In the genomic region with DNA sequence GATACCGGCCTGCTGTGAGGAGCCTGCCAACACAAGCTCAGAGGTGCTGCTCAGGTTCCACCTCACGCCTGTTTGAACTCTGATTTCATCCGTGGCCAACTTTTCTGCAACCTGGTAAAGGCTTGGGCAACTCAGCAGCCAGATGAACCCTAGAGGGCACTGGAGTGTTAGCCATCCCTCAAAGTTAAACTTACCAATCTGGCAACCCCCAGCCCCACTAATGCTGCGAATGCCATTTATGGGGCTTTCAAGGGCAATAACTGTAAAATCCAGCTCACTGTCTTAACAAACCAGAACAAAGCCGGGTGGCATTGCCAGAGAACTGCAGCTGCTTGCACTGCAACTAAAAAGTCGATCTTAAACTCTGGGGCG, we compare ENCODE assay signal across 2 cellular contexts.
TF ChIP-seq lines count a peak whose summit lies in the region.

No MANE protein-coding gene starts in this region.

TF ChIP-seq in IMR-90, 13 proteins besides CTCF, POLR2A, EP300 and RAD21 (continued from another document):
- TF ChIP-seq, protein P1, sequence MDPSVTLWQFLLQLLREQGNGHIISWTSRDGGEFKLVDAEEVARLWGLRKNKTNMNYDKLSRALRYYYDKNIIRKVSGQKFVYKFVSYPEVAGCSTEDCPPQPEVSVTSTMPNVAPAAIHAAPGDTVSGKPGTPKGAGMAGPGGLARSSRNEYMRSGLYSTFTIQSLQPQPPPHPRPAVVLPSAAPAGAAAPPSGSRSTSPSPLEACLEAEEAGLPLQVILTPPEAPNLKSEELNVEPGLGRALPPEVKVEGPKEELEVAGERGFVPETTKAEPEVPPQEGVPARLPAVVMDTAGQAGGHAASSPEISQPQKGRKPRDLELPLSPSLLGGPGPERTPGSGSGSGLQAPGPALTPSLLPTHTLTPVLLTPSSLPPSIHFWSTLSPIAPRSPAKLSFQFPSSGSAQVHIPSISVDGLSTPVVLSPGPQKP (IDR thresholded peaks at IDR 0.05; ENCODE audit: borderline replicate concordance, low read depth, low read length) = no peak
- TF ChIP-seq MAFK (IDR thresholded peaks at IDR 0.05; ENCODE audit: low read depth, low read length) = no peak
- no peak for TF ChIP-seq NFE2L2 (IDR thresholded peaks at IDR 0.05; ENCODE audit: low read depth, low read length)
- TF ChIP-seq RFX5 (IDR thresholded peaks at IDR 0.05; ENCODE audit: low read depth, low read length) = no peak
- TF ChIP-seq, protein P2, sequence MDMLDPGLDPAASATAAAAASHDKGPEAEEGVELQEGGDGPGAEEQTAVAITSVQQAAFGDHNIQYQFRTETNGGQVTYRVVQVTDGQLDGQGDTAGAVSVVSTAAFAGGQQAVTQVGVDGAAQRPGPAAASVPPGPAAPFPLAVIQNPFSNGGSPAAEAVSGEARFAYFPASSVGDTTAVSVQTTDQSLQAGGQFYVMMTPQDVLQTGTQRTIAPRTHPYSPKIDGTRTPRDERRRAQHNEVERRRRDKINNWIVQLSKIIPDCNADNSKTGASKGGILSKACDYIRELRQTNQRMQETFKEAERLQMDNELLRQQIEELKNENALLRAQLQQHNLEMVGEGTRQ (IDR thresholded peaks at IDR 0.05; ENCODE audit: low read depth, low read length) = no peak
- TF ChIP-seq MXI1 (IDR thresholded peaks at IDR 0.05; ENCODE audit: borderline replicate concordance, low read depth, low read length) = no peak
- TF ChIP-seq CEBPB (IDR thresholded peaks at IDR 0.05; ENCODE audit: low read depth, low read length) = no peak
- no peak for TF ChIP-seq RCOR1 (IDR thresholded peaks at IDR 0.05; ENCODE audit: insufficient replicate concordance, low read length)
- no peak for TF ChIP-seq FOS (IDR thresholded peaks at IDR 0.05; ENCODE audit: low read depth, low read length)
- TF ChIP-seq SMC3 (IDR thresholded peaks at IDR 0.05; ENCODE audit: low read depth, low read length) = no peak
- no peak for TF ChIP-seq CHD1 (IDR thresholded peaks at IDR 0.05; ENCODE audit: low read depth, low read length)

TF ChIP-seq in GM12878, 131 proteins besides CTCF, POLR2A, EP300 and RAD21 (continued from another document):
- TF ChIP-seq, protein P3, sequence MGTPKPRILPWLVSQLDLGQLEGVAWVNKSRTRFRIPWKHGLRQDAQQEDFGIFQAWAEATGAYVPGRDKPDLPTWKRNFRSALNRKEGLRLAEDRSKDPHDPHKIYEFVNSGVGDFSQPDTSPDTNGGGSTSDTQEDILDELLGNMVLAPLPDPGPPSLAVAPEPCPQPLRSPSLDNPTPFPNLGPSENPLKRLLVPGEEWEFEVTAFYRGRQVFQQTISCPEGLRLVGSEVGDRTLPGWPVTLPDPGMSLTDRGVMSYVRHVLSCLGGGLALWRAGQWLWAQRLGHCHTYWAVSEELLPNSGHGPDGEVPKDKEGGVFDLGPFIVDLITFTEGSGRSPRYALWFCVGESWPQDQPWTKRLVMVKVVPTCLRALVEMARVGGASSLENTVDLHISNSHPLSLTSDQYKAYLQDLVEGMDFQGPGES (IDR thresholded peaks at IDR 0.05) = no peak
- TF ChIP-seq RUNX3 (IDR thresholded peaks at IDR 0.05; ENCODE audit: low read length) (no peak), EGR1 (IDR thresholded peaks at IDR 0.05; ENCODE audit: borderline replicate concordance in 1 of 2, low read depth in 2 of 2, low read length in 2 of 2) (no peak)
- TF ChIP-seq, protein P4, sequence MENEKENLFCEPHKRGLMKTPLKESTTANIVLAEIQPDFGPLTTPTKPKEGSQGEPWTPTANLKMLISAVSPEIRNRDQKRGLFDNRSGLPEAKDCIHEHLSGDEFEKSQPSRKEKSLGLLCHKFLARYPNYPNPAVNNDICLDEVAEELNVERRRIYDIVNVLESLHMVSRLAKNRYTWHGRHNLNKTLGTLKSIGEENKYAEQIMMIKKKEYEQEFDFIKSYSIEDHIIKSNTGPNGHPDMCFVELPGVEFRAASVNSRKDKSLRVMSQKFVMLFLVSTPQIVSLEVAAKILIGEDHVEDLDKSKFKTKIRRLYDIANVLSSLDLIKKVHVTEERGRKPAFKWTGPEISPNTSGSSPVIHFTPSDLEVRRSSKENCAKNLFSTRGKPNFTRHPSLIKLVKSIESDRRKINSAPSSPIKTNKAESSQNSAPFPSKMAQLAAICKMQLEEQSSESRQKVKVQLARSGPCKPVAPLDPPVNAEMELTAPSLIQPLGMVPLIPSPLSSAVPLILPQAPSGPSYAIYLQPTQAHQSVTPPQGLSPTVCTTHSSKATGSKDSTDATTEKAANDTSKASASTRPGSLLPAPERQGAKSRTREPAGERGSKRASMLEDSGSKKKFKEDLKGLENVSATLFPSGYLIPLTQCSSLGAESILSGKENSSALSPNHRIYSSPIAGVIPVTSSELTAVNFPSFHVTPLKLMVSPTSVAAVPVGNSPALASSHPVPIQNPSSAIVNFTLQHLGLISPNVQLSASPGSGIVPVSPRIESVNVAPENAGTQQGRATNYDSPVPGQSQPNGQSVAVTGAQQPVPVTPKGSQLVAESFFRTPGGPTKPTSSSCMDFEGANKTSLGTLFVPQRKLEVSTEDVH (IDR thresholded peaks at IDR 0.05; ENCODE audit: low read depth, partially characterized antibody) = no peak
